9 cellular contexts compared by ENCODE assay signal in genomic region chr13:51549050-51549449, GRCh38. TPM values are rescaled to one million over a fixed set of nuclear protein-coding genes. Genes with fewer than 3 reads are reported as not detected.
DNase-seq lines count a peak whose midpoint lies in the region; ATAC-seq and TF ChIP-seq lines count a peak whose summit lies in the region.
"Had no signal": no experiment of that assay in that cellular context is flagged by ENCODE, and none has a peak within 500 bp of the region (broad histone marks: within the 10 kb centered on the region; RNA-seq: fewer than 3 reads in every experiment).

No MANE protein-coding gene starts in this region.

- TF ChIP-seq CTCF in colonic mucosa (IDR thresholded peaks at IDR 0.05) = no peak

- peak; percentile 95 for ATAC-seq in HG02870 (IDR thresholded peaks at IDR 0.05; ENCODE audit: unreplicated experiment)
- peak; percentile 52 for ATAC-seq in stimulated activated effector memory CD8-positive, alpha-beta T cell treated with anti-CD3 and anti-CD28 coated beads, Interleukin-12 subunit alpha, Interleukin-12 subunit beta, amount 100 ng/mL, for 72 hours

- H3K36me3 Mint-ChIP-seq in activated CD4-positive, alpha-beta memory T cell treated with anti-CD3 and anti-CD28 coated beads for 36 hours = no peaks in the 10 kb centered on the region
- H3K36me3 Mint-ChIP-seq in activated CD4-positive, alpha-beta memory T cell treated with anti-CD3 and anti-CD28 coated beads, Interleukin-2, amount 10 ng/mL, durations not matched to agents 7 days and 5 days (ENCODE audit: low read depth) = no peaks in the 10 kb centered on the region
- H3K36me3 Mint-ChIP-seq in stimulated activated effector memory CD8-positive, alpha-beta T cell treated with anti-CD3 and anti-CD28 coated beads, Interleukin-12 subunit alpha, Interleukin-12 subunit beta, amount 100 ng/mL, for 72 hours = no peaks in the 10 kb centered on the region

- H3K9me3 ChIP-seq in colonic mucosa = no peaks in the 10 kb centered on the region
- H3K9me3 ChIP-seq: adrenal gland had no signal

- H3K9me3 Mint-ChIP-seq in activated CD4-positive, alpha-beta memory T cell treated with anti-CD3 and anti-CD28 coated beads for 36 hours = no peaks in the 10 kb centered on the region
- H3K9me3 Mint-ChIP-seq in activated CD4-positive, alpha-beta memory T cell treated with anti-CD3 and anti-CD28 coated beads, Interleukin-2, amount 10 ng/mL, durations not matched to agents 7 days and 5 days = no peaks in the 10 kb centered on the region
- no peaks in the 10 kb centered on the region for H3K9me3 Mint-ChIP-seq in stimulated activated effector memory CD8-positive, alpha-beta T cell treated with anti-CD3 and anti-CD28 coated beads, Interleukin-12 subunit alpha, Interleukin-12 subunit beta, amount 100 ng/mL, for 72 hours

- H3K36me3 ChIP-seq in colonic mucosa = no peaks in the 10 kb centered on the region
- H3K36me3 ChIP-seq: adrenal gland had no signal

- intact Hi-C loops in activated CD4-positive, alpha-beta memory T cell treated with anti-CD3 and anti-CD28 coated beads for 36 hours (cut with micrococcal nuclease) = no loop called here
- intact Hi-C loops in colonic mucosa (cut with DNase I) = no loop called here

- H3K27ac Mint-ChIP-seq in activated CD4-positive, alpha-beta memory T cell treated with anti-CD3 and anti-CD28 coated beads for 36 hours = no peak overlapping the region
- no peak overlapping the region for H3K27ac Mint-ChIP-seq in activated CD4-positive, alpha-beta memory T cell treated with anti-CD3 and anti-CD28 coated beads, Interleukin-2, amount 10 ng/mL, durations not matched to agents 7 days and 5 days
- H3K27ac Mint-ChIP-seq in stimulated activated effector memory CD8-positive, alpha-beta T cell treated with anti-CD3 and anti-CD28 coated beads, Interleukin-12 subunit alpha, Interleukin-12 subunit beta, amount 100 ng/mL, for 72 hours = no peak overlapping the region

- POLR2A ChIA-PET in activated CD4-positive, alpha-beta memory T cell treated with anti-CD3 and anti-CD28 coated beads for 36 hours (lab: Charles Lee) = no interaction called here
- POLR2A ChIA-PET in activated CD4-positive, alpha-beta memory T cell treated with anti-CD3 and anti-CD28 coated beads, Interleukin-2, amount 10 ng/mL, durations not matched to agents 7 days and 5 days (lab: Charles Lee) = no interaction called here

- no peaks in the 10 kb centered on the region for H3K4me1 ChIP-seq in colonic mucosa

- CTCF ChIA-PET in activated CD4-positive, alpha-beta memory T cell treated with anti-CD3 and anti-CD28 coated beads for 36 hours (lab: Charles Lee) = no interaction called here
- CTCF ChIA-PET in activated CD4-positive, alpha-beta memory T cell treated with anti-CD3 and anti-CD28 coated beads, Interleukin-2, amount 10 ng/mL, durations not matched to agents 7 days and 5 days (lab: Charles Lee) = no interaction called here

- H3K4me1 Mint-ChIP-seq in activated CD4-positive, alpha-beta memory T cell treated with anti-CD3 and anti-CD28 coated beads for 36 hours (ENCODE audit: low read depth) = peaks cover 4% of the 10 kb centered on the region
- H3K4me1 Mint-ChIP-seq in activated CD4-positive, alpha-beta memory T cell treated with anti-CD3 and anti-CD28 coated beads, Interleukin-2, amount 10 ng/mL, durations not matched to agents 7 days and 5 days = peaks cover 13% of the 10 kb centered on the region
- H3K4me1 Mint-ChIP-seq in stimulated activated effector memory CD8-positive, alpha-beta T cell treated with anti-CD3 and anti-CD28 coated beads, Interleukin-12 subunit alpha, Interleukin-12 subunit beta, amount 100 ng/mL, for 72 hours = no peaks in the 10 kb centered on the region

- no peak overlapping the region for H3K4me3 Mint-ChIP-seq in activated CD4-positive, alpha-beta memory T cell treated with anti-CD3 and anti-CD28 coated beads for 36 hours
- no peak overlapping the region for H3K4me3 Mint-ChIP-seq in activated CD4-positive, alpha-beta memory T cell treated with anti-CD3 and anti-CD28 coated beads, Interleukin-2, amount 10 ng/mL, durations not matched to agents 7 days and 5 days
- no peak overlapping the region for H3K4me3 Mint-ChIP-seq in stimulated activated effector memory CD8-positive, alpha-beta T cell treated with anti-CD3 and anti-CD28 coated beads, Interleukin-12 subunit alpha, Interleukin-12 subunit beta, amount 100 ng/mL, for 72 hours

- H3K27me3 ChIP-seq in colonic mucosa = no peaks in the 10 kb centered on the region
- H3K27me3 ChIP-seq: adrenal gland had no signal

- H3K27ac ChIP-seq in colonic mucosa = no peak overlapping the region
- H3K27ac ChIP-seq: adrenal gland had no signal

- peak; percentile 36 for DNase-seq in activated CD4-positive, alpha-beta memory T cell treated with anti-CD3 and anti-CD28 coated beads for 36 hours
- no peak for DNase-seq in activated CD4-positive, alpha-beta memory T cell treated with anti-CD3 and anti-CD28 coated beads, Interleukin-2, amount 10 ng/mL, durations not matched to agents 7 days and 5 days
- DNase-seq in SKM-1 (lab: John Stamatoyannopoulos, UW; ENCODE audit: unreplicated experiment) (peak; percentile 95), D341Med (ENCODE audit: low spot score) (no peak), colonic mucosa (no peak), activated T-cell treated with anti-CD3 and anti-CD28 coated beads for 4 hours (no peak)
- no peak for DNase-seq in stimulated activated effector memory CD8-positive, alpha-beta T cell treated with anti-CD3 and anti-CD28 coated beads, Interleukin-12 subunit alpha, Interleukin-12 subunit beta, amount 100 ng/mL, for 72 hours (ENCODE audit: low spot score in 2 of 2)

- no peaks in the 10 kb centered on the region for H3K27me3 Mint-ChIP-seq in activated CD4-positive, alpha-beta memory T cell treated with anti-CD3 and anti-CD28 coated beads for 36 hours
- peaks cover under 1% of the 10 kb centered on the region for H3K27me3 Mint-ChIP-seq in activated CD4-positive, alpha-beta memory T cell treated with anti-CD3 and anti-CD28 coated beads, Interleukin-2, amount 10 ng/mL, durations not matched to agents 7 days and 5 days

- no peak overlapping the region for H3K9ac ChIP-seq in colonic mucosa (ENCODE audit: low read depth in 2 of 2, low read length in 2 of 2)

- H3K4me3 ChIP-seq in colonic mucosa = no peak overlapping the region
- H3K4me3 ChIP-seq: adrenal gland had no signal

RNA-seq across cellular contexts. Expression of gene WDFY2, which starts 35.2 kb away (rescaled TPM):
- 10 to 100 TPM in 1 of 2 experiments, 1 to 10 TPM in 1; 9.3 to 11.2 TPM for total RNA-seq in activated CD4-positive, alpha-beta memory T cell treated with anti-CD3 and anti-CD28 coated beads for 36 hours
- total RNA-seq in activated CD4-positive, alpha-beta memory T cell treated with anti-CD3 and anti-CD28 coated beads, Interleukin-2, amount 10 ng/mL, durations not matched to agents 7 days and 5 days = 10 to 100 TPM; 12.2 to 14.1 TPM
- 1 to 10 TPM; 2.7 to 3.3 TPM for total RNA-seq in colonic mucosa

Comparison
In these comparisons a context has a peak if more than half of its experiments do, and no peak if none do; other contexts are left out.
1. DNase-seq: peak in activated CD4-positive, alpha-beta memory T cell treated with anti-CD3 and anti-CD28 coated beads for 36 hours (single experiment) and SKM-1 (single experiment); none in activated CD4-positive, alpha-beta memory T cell treated with anti-CD3 and anti-CD28 coated beads, Interleukin-2, amount 10 ng/mL, durations not matched to agents 7 days and 5 days (single experiment), stimulated activated effector memory CD8-positive, alpha-beta T cell treated with anti-CD3 and anti-CD28 coated beads, Interleukin-12 subunit alpha, Interleukin-12 subunit beta, amount 100 ng/mL, for 72 hours (0 of 2), D341Med (single experiment), colonic mucosa (single experiment) and activated T-cell treated with anti-CD3 and anti-CD28 coated beads for 4 hours (single experiment).